27 cellular contexts compared by ENCODE assay signal in the genomic region with DNA sequence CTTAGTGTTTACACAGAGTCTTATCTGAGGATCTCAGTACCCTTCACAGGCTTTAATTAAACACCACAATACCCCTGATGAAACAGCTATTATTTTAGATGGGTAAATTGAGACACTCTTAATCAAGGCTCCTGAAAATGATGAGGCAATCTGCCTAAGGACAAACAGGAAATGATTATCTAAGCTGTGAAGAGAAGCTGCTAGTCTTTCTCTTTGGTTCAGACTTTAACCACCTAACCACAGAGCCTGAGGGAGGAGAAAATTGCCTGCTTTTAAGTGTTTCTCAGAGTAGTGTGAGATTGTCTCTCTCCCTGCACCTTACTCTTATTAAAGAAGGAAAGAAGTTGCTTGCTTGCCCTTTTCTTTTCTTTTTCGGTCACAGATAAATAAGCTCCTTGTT.
DNase-seq lines count a peak whose midpoint lies in the region; FAIRE-seq and TF ChIP-seq lines count a peak whose summit lies in the region.
"Had no signal": no experiment of that assay in that cellular context is flagged by ENCODE, and none has a peak within 500 bp of the region (broad histone marks: within the 10 kb centered on the region; RNA-seq: fewer than 3 reads in every experiment).

No MANE protein-coding gene starts in this region.

- H3K9me3 Mint-ChIP-seq in endodermal cell: peaks cover 3% of the 10 kb centered on the region

- peak; percentile 88 for FAIRE-seq in keratinocyte (lab: Jason Lieb, UNC)
- FAIRE-seq: HTR-8/SVneo had no signal

- no peaks in the 10 kb centered on the region for H3K36me3 Mint-ChIP-seq in endodermal cell (ENCODE audit: low read depth)
- H3K36me3 Mint-ChIP-seq: CD8-positive, alpha-beta memory T cell had no signal

- H3K4me1 Mint-ChIP-seq in endodermal cell: peaks cover 9% of the 10 kb centered on the region
- H3K4me1 Mint-ChIP-seq: CD8-positive, alpha-beta memory T cell had no signal

- peak; percentile 56 for DNase-seq in ELF-1 (ENCODE audit: low read depth, low spot score)
- peak; percentile 38 for DNase-seq in M059J (ENCODE audit: low read depth)
- DNase-seq in amniotic epithelial cell (ENCODE audit: low read depth): peak; percentile 63
- no peak for DNase-seq in keratinocyte (ENCODE audit: low read depth, low spot score)
- no peak for DNase-seq in EL
- no peak for DNase-seq in endodermal cell
- no peak for DNase-seq in lower leg skin (ENCODE audit: low spot score in 2 of 2)
- DNase-seq in occipital lobe (lab: John Stamatoyannopoulos, UW): no peak
- DNase-seq: activated CD4-positive, CD25-positive, alpha-beta regulatory T cell treated with anti-CD3 and anti-CD28 coated beads, Interleukin-2, amount 50 U/mL, for 72 hours; activated CD8-positive, alpha-beta T cell treated with anti-CD3 and anti-CD28 coated beads, Interleukin-2, amount 10 ng/mL, durations not matched to agents 7 days and 5 days; activated naive CD4-positive, alpha-beta T cell; amniotic stem cell; CD8-positive, alpha-beta memory T cell; heart left ventricle; Karpas-422; NCI-H1105 treated with DMSO at 0.1 percent for 48 hours; NCI-H2107; NCI-H526; retina; stimulated activated CD4-positive, alpha-beta T cell treated with anti-CD3 and anti-CD28 coated beads, Interleukin-4, amount 100 ng/mL, for 4 hours; stimulated activated naive CD8-positive, alpha-beta T cell treated with anti-CD3 and anti-CD28 coated beads, Interleukin-15, Interleukin-2, amounts not matched to agents 100 U/mL and 50 U/mL, for 24 hours; SW 1271; thyroid gland had no signal

- H3K27me3 ChIP-seq in keratinocyte (ENCODE audit: control insufficient read depth, extremely low read depth, insufficient read depth, low read length) (no peaks in the 10 kb centered on the region), endodermal cell (ENCODE audit: control insufficient read depth, insufficient read depth, low read length, poor library complexity, severe bottlenecking) (no peaks in the 10 kb centered on the region)
- H3K27me3 ChIP-seq: cardiac muscle cell, heart left ventricle, thyroid gland had no signal

- peaks cover 3% of the 10 kb centered on the region for H3K27me3 Mint-ChIP-seq in endodermal cell (ENCODE audit: insufficient read depth)
- H3K27me3 Mint-ChIP-seq: dendritic cell treated with granulocyte-macrophage colony-stimulating factor and Interleukin-4, amounts not matched to agents 40 ng/mL and 50 ng/mL, for 4 days had no signal

- H3K4me3 Mint-ChIP-seq in endodermal cell: no peak overlapping the region
- H3K4me3 Mint-ChIP-seq: activated CD8-positive, alpha-beta T cell treated with anti-CD3 and anti-CD28 coated beads, Interleukin-2, amount 10 ng/mL, durations not matched to agents 7 days and 5 days; CD8-positive, alpha-beta memory T cell; dendritic cell treated with granulocyte-macrophage colony-stimulating factor and Interleukin-4, amounts not matched to agents 40 ng/mL and 50 ng/mL, for 4 days had no signal

- TF ChIP-seq CTCF in keratinocyte (optimal IDR thresholded peaks at IDR 0.05 in 1 of 3, IDR thresholded peaks at IDR 0.05 in 1 of 3, conservative IDR thresholded peaks at IDR 0.05 in 1 of 3; ENCODE audit: extremely low read depth in 1 of 3, insufficient read depth in 2 of 3, low read length in 3 of 3) (no peak), endodermal cell (conservative IDR thresholded peaks at IDR 0.05) (no peak), lower leg skin (IDR thresholded peaks at IDR 0.05) (no peak)

- peaks cover 16% of the 10 kb centered on the region for H3K4me1 ChIP-seq in keratinocyte (ENCODE audit: control insufficient read depth, extremely low read depth, insufficient read depth, low read length)
- H3K4me1 ChIP-seq in endodermal cell (ENCODE audit: control insufficient read depth, insufficient read depth, low read length): peaks cover 5% of the 10 kb centered on the region
- H3K4me1 ChIP-seq: HAP-1, heart left ventricle, thyroid gland had no signal

- no peaks in the 10 kb centered on the region for H4K20me1 ChIP-seq in keratinocyte (ENCODE audit: control insufficient read depth, extremely low read depth, insufficient read depth, low read length)

- H3K27ac Mint-ChIP-seq in endodermal cell: no peak overlapping the region
- H3K27ac Mint-ChIP-seq: activated CD8-positive, alpha-beta T cell treated with anti-CD3 and anti-CD28 coated beads, Interleukin-2, amount 10 ng/mL, durations not matched to agents 7 days and 5 days; CD8-positive, alpha-beta memory T cell; dendritic cell treated with granulocyte-macrophage colony-stimulating factor and Interleukin-4, amounts not matched to agents 40 ng/mL and 50 ng/mL, for 4 days had no signal

- no peak for TF ChIP-seq POLR2A in lower leg skin (IDR thresholded peaks at IDR 0.05)

- 75 to 83% methylated on average over 1 of the region's 1 CpG for WGBS in endodermal cell (ENCODE audit: insufficient coverage in 1 of 2, insufficient read length in 1 of 2), 2 experiments
- 70 to 74% methylated on average over 1 of the region's 1 CpG for WGBS in lower leg skin, 2 donors

- H3K9me3 ChIP-seq in keratinocyte (ENCODE audit: control insufficient read depth, low read depth, low read length) (no peaks in the 10 kb centered on the region), endodermal cell (ENCODE audit: control insufficient read depth, low read length) (peaks cover 17% of the 10 kb centered on the region)
- H3K9me3 ChIP-seq: HAP-1, thyroid gland had no signal

- no peak overlapping the region for H3K4me2 ChIP-seq in keratinocyte (ENCODE audit: control insufficient read depth, extremely low read depth, insufficient read depth, low read depth, low read length)

- no peak overlapping the region for H3K9ac ChIP-seq in keratinocyte (ENCODE audit: control insufficient read depth, extremely low read depth, insufficient read depth, low read length)
- H3K9ac ChIP-seq in endodermal cell (ENCODE audit: extremely low read depth, low read length, poor library complexity, severe bottlenecking): no peak overlapping the region

- no peak overlapping the region for H2AFZ ChIP-seq in keratinocyte (ENCODE audit: control insufficient read depth, low read length)

- H3K9me1 ChIP-seq in keratinocyte (ENCODE audit: control insufficient read depth, extremely low read depth, insufficient read depth, low read length): no peaks in the 10 kb centered on the region

- intact Hi-C loops in lower leg skin (cut with DNase I; ENCODE audit: low total_unique reads): no loop called here

- no peaks in the 10 kb centered on the region for H3K79me2 ChIP-seq in keratinocyte (ENCODE audit: control insufficient read depth, insufficient read depth, low read length)

- H3K27ac ChIP-seq in keratinocyte (ENCODE audit: control insufficient read depth, insufficient read depth, low read length): no peak overlapping the region
- no peak overlapping the region for H3K27ac ChIP-seq in endodermal cell (ENCODE audit: low read depth, low read length)
- H3K27ac ChIP-seq: cardiac muscle cell, heart left ventricle, thyroid gland had no signal

- H3K4me3 ChIP-seq in keratinocyte (ENCODE audit: control insufficient read depth in 2 of 3, extremely low read depth in 1 of 3, insufficient read depth in 2 of 3, low read depth in 1 of 3, low read length in 3 of 3): no peak overlapping the region
- H3K4me3 ChIP-seq in endodermal cell (ENCODE audit: low read length): no peak overlapping the region
- H3K4me3 ChIP-seq in lower leg skin (ENCODE audit: low read depth, poor library complexity, severe bottlenecking): no peak overlapping the region
- H3K4me3 ChIP-seq: cardiac muscle cell, HAP-1, heart left ventricle, thyroid gland had no signal

- dilution Hi-C loops in keratinocyte (cut with MboI; ENCODE audit: extremely low pct_ligation_motif_present, low sequenced_read_pairs): no loop called here

- H3K36me3 ChIP-seq in keratinocyte (ENCODE audit: control insufficient read depth in 2 of 2, extremely low read depth in 1 of 2, insufficient read depth in 2 of 2, low read length in 2 of 2): no peaks in the 10 kb centered on the region
- no peaks in the 10 kb centered on the region for H3K36me3 ChIP-seq in endodermal cell (ENCODE audit: control insufficient read depth, insufficient read depth, low read length)
- H3K36me3 ChIP-seq: cardiac muscle cell, HAP-1, heart left ventricle, thyroid gland had no signal

Comparison
In these comparisons a context has a peak if more than half of its experiments do, and no peak if none do; other contexts are left out.
1. DNase-seq: peak in ELF-1 (single experiment), M059J (single experiment) and amniotic epithelial cell (single experiment); none in keratinocyte (single experiment), EL (single experiment), endodermal cell (single experiment), lower leg skin (0 of 2) and occipital lobe (single experiment).